In genomic region chr2:113705982-113706523, GRCh38 we compare ENCODE assay signal across 18 cellular contexts. TPM values are rescaled to one million over a fixed set of nuclear protein-coding genes. Genes with fewer than 3 reads are reported as not detected.
A peak's percentile ranks its signal among the peaks of the same experiment; 100 is the strongest.
DNase-seq lines count a peak whose midpoint lies in the region; ATAC-seq, FAIRE-seq and TF ChIP-seq lines count a peak whose summit lies in the region.
"Had no signal": no experiment of that assay in that cellular context is flagged by ENCODE, and none has a peak within 500 bp of the region (broad histone marks: within the 10 kb centered on the region; RNA-seq: fewer than 3 reads in every experiment).

No MANE protein-coding gene starts in this region.

- no peak overlapping the region for H3K9ac ChIP-seq in HepG2 (ENCODE audit: insufficient read depth, low read depth, low read length)

- TF ChIP-seq POLR2A in HepG2 (IDR thresholded peaks at IDR 0.05; ENCODE audit: insufficient read depth in 1 of 2, low read depth in 2 of 2, low read length in 2 of 2) (no peak), right lobe of liver (IDR thresholded peaks at IDR 0.05) (no peak), testis (IDR thresholded peaks at IDR 0.05) (no peak)

- no peak for TF ChIP-seq CTCF in HepG2 (CRISPR knock-in tag; IDR thresholded peaks at IDR 0.05)
- no peak for TF ChIP-seq CTCF in right lobe of liver (IDR thresholded peaks at IDR 0.05)
- no peak for TF ChIP-seq CTCF in testis (IDR thresholded peaks at IDR 0.05)

- no peaks in the 10 kb centered on the region for H3K9me3 ChIP-seq in HepG2 (ENCODE audit: low read length)
- no peaks in the 10 kb centered on the region for H3K9me3 ChIP-seq in right lobe of liver
- H3K9me3 ChIP-seq in testis, result no peaks in the 10 kb centered on the region

- H3K79me2 ChIP-seq in HepG2 (ENCODE audit: insufficient read depth, low read length), result no peaks in the 10 kb centered on the region

- WGBS in HepG2 (ENCODE audit: low lambda C conversion rate), result 65% methylated on average over 7 of the region's 7 CpGs
- WGBS in right lobe of liver (ENCODE audit: insufficient coverage, low coverage, low lambda C conversion rate, missing lambda C conversion rate), result 73% methylated on average over 4 of the region's 7 CpGs
- WGBS in testis, 2 donors, result 19 to 24% methylated on average over 6 to 7 of the region's 7 CpGs

- POLR2A ChIA-PET in HepG2 (lab: Yijun Ruan, JAX), result interaction anchor here (0.7 to 1.3 kb wide), 3 partner anchors 50 to 269 kb away, joined by 3 read pairs; partner anchors contain the start of gene SLC35F5

- H3K27me3 ChIP-seq in HepG2 (ENCODE audit: control insufficient read depth in 1 of 2, insufficient read depth in 2 of 2, low read length in 2 of 2) (no peaks in the 10 kb centered on the region), right lobe of liver (no peaks in the 10 kb centered on the region), testis (no peaks in the 10 kb centered on the region)

- peak; percentile 43 for FAIRE-seq in HepG2 (lab: Jason Lieb, UNC)
- FAIRE-seq: HTR-8/SVneo had no signal

- in situ Hi-C loops in HepG2 (cut with HindIII; ENCODE audit: extremely low pct_ligation_motif_present, low pct_unique_long_range_greater_than_20kb), result no loop called here

- H3K36me3 ChIP-seq in HepG2 (replicated peaks in 1 of 2; ENCODE audit: control insufficient read depth in 1 of 2, insufficient read depth in 2 of 2, low read length in 2 of 2), result no peaks in the 10 kb centered on the region
- H3K36me3 ChIP-seq in right lobe of liver, result no peaks in the 10 kb centered on the region
- no peaks in the 10 kb centered on the region for H3K36me3 ChIP-seq in testis (ENCODE audit: low read depth, missing control alignments)

- H3K4me2 ChIP-seq in HepG2 (ENCODE audit: low read depth, low read length), result no peak overlapping the region

- no peak overlapping the region for H3K4me3 ChIP-seq in HepG2 (replicated peaks in 1 of 3; ENCODE audit: insufficient read depth in 1 of 3, low read depth in 2 of 3, low read length in 3 of 3)
- H3K4me3 ChIP-seq in right lobe of liver, result no peak overlapping the region
- H3K4me3 ChIP-seq in testis, result no peak overlapping the region

- H3K4me1 ChIP-seq in HepG2 (ENCODE audit: insufficient read depth, low read length) (peaks cover 9% of the 10 kb centered on the region), right lobe of liver (peaks cover 0 to 22% (median 5%) of the 10 kb centered on the region in 4 donors), testis (peaks cover 7% of the 10 kb centered on the region)

- DNase-seq in HepG2 (ENCODE audit: low spot score), result no peak
- DNase-seq in right lobe of liver, result no peak
- peak; percentile 24 for DNase-seq in UCSD-AML1 (lab: John Stamatoyannopoulos, UW; ENCODE audit: unreplicated experiment)
- DNase-seq in left kidney (ENCODE audit: low read depth, low spot score), result peak; percentile 38
- peak; percentile 34 for DNase-seq in testis
- DNase-seq in inferior parietal cortex (ENCODE audit: extremely low spot score), result no peak
- no peak for DNase-seq in stimulated activated CD4-positive, alpha-beta T cell treated with anti-CD3 and anti-CD28 coated beads, Interleukin-4, amount 100 ng/mL, for 1 hour
- DNase-seq in NCI-H446 treated with DMSO at 0.1 percent for 48 hours (lab: John Stamatoyannopoulos, UW), result no peak
- DNase-seq: ACHN; CD8-positive, alpha-beta memory T cell; DND-41; GF-D8; GOT3; KG1; NCI-H1092; NCI-H187 treated with DMSO at 0.1 percent for 48 hours; RPMI8226 had no signal

- no peaks in the 10 kb centered on the region for H4K20me1 ChIP-seq in HepG2 (ENCODE audit: insufficient read depth, low read length)

- no peak for TF ChIP-seq RAD21 in HepG2 (CRISPR knock-in tag; IDR thresholded peaks at IDR 0.05)

- CTCF ChIA-PET in HepG2 (lab: Yijun Ruan, JAX; ENCODE audit: low intra/inter-chr PET ratio, low total read pairs), result interaction anchor here (1.2 kb wide), 1 partner anchor 102 kb away, joined by 3 read pairs; no protein-coding TSS in a partner anchor

- H2AFZ ChIP-seq in HepG2 (ENCODE audit: low read length), result no peak overlapping the region

- intact Hi-C loops in HepG2 (cut with micrococcal nuclease; ENCODE audit: unreplicated experiment), result loop anchor here (10.0 kb wide), 1 partner anchor 101 kb away; no protein-coding TSS in a partner anchor
- intact Hi-C loops in right lobe of liver (cut with DNase I), result no loop called here
- intact Hi-C loops in testis (cut with DNase I; ENCODE audit: low total_unique reads), result no loop called here

- BruUV-seq in HepG2 (replicated peaks; lab: Mats Ljungman, UMichigan), result no TSS peak

- H3K27ac ChIP-seq in HepG2 (ENCODE audit: extremely low read length, insufficient read depth, low read length) (no peak overlapping the region), right lobe of liver (no peak overlapping the region), testis (no peak overlapping the region)

- TF ChIP-seq EP300 in HepG2 (IDR thresholded peaks at IDR 0.05; ENCODE audit: low read depth in 2 of 2, low read length in 2 of 2) (no peak), HepG2 (CRISPR knock-in tag; IDR thresholded peaks at IDR 0.05; ENCODE audit: borderline replicate concordance) (no peak)

- peak; percentile 80 for ATAC-seq in HepG2
- ATAC-seq in right lobe of liver, result no peak

TF ChIP-seq in HepG2, 621 proteins besides CTCF, POLR2A, EP300 and RAD21 (continues in another document):
- TF ChIP-seq PLSCR1 (CRISPR knock-in tag; IDR thresholded peaks at IDR 0.05; ENCODE audit: borderline replicate concordance), result no peak
- 0 out of 2 replicates have a peak, but pooled peaks have one; percentile 22 for TF ChIP-seq ZNF710 (CRISPR knock-in tag; IDR thresholded peaks at IDR 0.05; ENCODE audit: borderline replicate concordance)
- TF ChIP-seq ZNF180 (CRISPR knock-in tag; IDR thresholded peaks at IDR 0.05; ENCODE audit: borderline replicate concordance, low read depth), result no peak
- no peak for TF ChIP-seq ZBTB39 (CRISPR knock-in tag; IDR thresholded peaks at IDR 0.05)

RNA-seq across cellular contexts. Expression of gene SLC35F5, which starts 50.4 kb away (rescaled TPM):
- 121 and 174 TPM in 2 replicates for total RNA-seq in HepG2 (2016; rRNA removed; fragmentation: Illumina TruSeq; extraction: Trizol)
- total RNA-seq in HepG2 (2016; cell fraction: cytosol; rRNA removed; fragmentation: Illumina TruSeq; extraction: Trizol; ENCODE audit: low read depth), result 40.5 and 41.4 TPM in 2 replicates
- 122 and 176 TPM in 2 replicates for total RNA-seq in HepG2 (2016; cell fraction: insoluble cytoplasmic fraction; rRNA removed; fragmentation: Illumina TruSeq; extraction: Trizol)
- 98.6 and 102 TPM in 2 replicates for total RNA-seq in HepG2 (2016; cell fraction: membrane; rRNA removed; fragmentation: Illumina TruSeq; extraction: Trizol)
- total RNA-seq in HepG2 (2016; cell fraction: nucleus; rRNA removed; fragmentation: Illumina TruSeq; extraction: Trizol), result 219 and 225 TPM in 2 replicates
- 122 and 139 TPM in 2 replicates for polyA plus RNA-seq in HepG2 (2011; rRNA removed)
- 38.4 and 82.6 TPM in 2 replicates for polyA plus RNA-seq in HepG2 (2011; cell fraction: cytosol; rRNA removed)
- polyA plus RNA-seq in HepG2 (2011; cell fraction: nucleus; rRNA removed), result 55.3 and 71.4 TPM in 2 replicates
- 80.5 and 107 TPM in 2 replicates for polyA plus RNA-seq in HepG2 (2012)
- 26.2 and 34.6 TPM in 2 replicates for polyA plus RNA-seq in HepG2 (2016; cell fraction: cytosol; fragmentation: Illumina TruSeq; extraction: Trizol; ENCODE audit: low read depth)
- 84.8 and 91.3 TPM in 2 replicates for polyA plus RNA-seq in HepG2 (2016; cell fraction: insoluble cytoplasmic fraction; fragmentation: Illumina TruSeq; extraction: Trizol; ENCODE audit: low read depth)
- polyA plus RNA-seq in HepG2 (2016; cell fraction: membrane; fragmentation: Illumina TruSeq; extraction: Trizol; ENCODE audit: low read depth), result 61.9 and 66.5 TPM in 2 replicates
- 169 and 172 TPM in 2 replicates for polyA plus RNA-seq in HepG2 (2016; cell fraction: nucleus; fragmentation: Illumina TruSeq; extraction: Trizol; ENCODE audit: insufficient read depth, low read depth)
- polyA minus RNA-seq in HepG2 (2011; rRNA and poly(A)+ RNA removed; ENCODE audit: low replicate concordance), result 38.8 and 135 TPM in 2 replicates
- polyA minus RNA-seq in HepG2 (2011; cell fraction: cytosol; rRNA and poly(A)+ RNA removed), result 123 and 165 TPM in 2 replicates
- polyA minus RNA-seq in HepG2 (2011; cell fraction: nucleus; rRNA and poly(A)+ RNA removed), result 338 and 403 TPM in 2 replicates
- total RNA-seq in right lobe of liver, result 10 to 100 TPM; 33.2 to 50.0 (median 40.6) TPM
- 100 to 1,000 TPM; 102 to 110 TPM for total RNA-seq in testis
- 62.1 TPM for polyA plus RNA-seq in testis (ENCODE audit: insufficient read depth, low read depth, low replicate concordance)

Comparison
In these comparisons a context has a peak if more than half of its experiments do, and no peak if none do; other contexts are left out.
1. DNase-seq: peak in UCSD-AML1 (single experiment), left kidney (single experiment) and testis (single experiment); none in HepG2 (single experiment), right lobe of liver (0 of 3), inferior parietal cortex (single experiment), stimulated activated CD4-positive, alpha-beta T cell treated with anti-CD3 and anti-CD28 coated beads, Interleukin-4, amount 100 ng/mL, for 1 hour (single experiment) and NCI-H446 treated with DMSO at 0.1 percent for 48 hours (single experiment).